34 cellular contexts compared by ENCODE assay signal in the genomic region with DNA sequence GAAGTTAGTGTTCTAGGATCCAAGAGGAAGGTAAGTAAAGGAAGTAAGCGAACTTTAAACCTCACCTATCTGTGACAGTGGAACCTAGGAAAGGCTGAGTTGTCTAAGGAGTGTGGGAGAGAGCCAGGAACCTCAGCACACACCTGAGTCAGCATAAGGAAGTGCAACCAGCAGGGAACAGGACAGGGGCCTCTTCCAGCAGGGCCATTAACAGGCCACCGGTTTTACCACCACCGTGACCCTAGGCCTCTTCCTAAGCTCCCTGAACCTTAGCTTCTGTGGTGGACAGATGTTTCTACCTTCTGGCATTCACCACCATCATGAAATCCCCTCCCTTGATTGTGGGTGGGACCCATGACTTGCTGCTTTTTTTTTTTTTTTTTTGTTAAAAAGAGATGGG. TPM values are rescaled to one million over a fixed set of nuclear protein-coding genes. Genes with fewer than 3 reads are reported as not detected.
"Had no signal": no experiment of that assay in that cellular context is flagged by ENCODE, and none has a peak within 500 bp of the region (broad histone marks: within the 10 kb centered on the region; RNA-seq: fewer than 3 reads in every experiment).

No MANE protein-coding gene starts in this region.

- H3K4me3 ChIP-seq: ascending aorta, coronary artery, dorsolateral prefrontal cortex, esophagus muscularis mucosa, pancreas, prostate gland, right atrium auricular region, stomach, thyroid gland, upper lobe of left lung, vagina had no signal

- FAIRE-seq: pancreas had no signal

- H3K4me1 ChIP-seq: pancreas, prostate gland, thyroid gland had no signal

- H3K9me3 ChIP-seq: ascending aorta, pancreas, prostate gland, right atrium auricular region, thyroid gland, upper lobe of left lung, vagina had no signal

- H3K27me3 ChIP-seq: ascending aorta, foreskin keratinocyte, pancreas, right atrium auricular region, thyroid gland, upper lobe of left lung, vagina had no signal

- H3K36me3 ChIP-seq: ascending aorta, esophagus muscularis mucosa, pancreas, prostate gland, right atrium auricular region, stomach, thyroid gland, upper lobe of left lung, vagina, WERI-Rb-1 had no signal

- H3K27ac ChIP-seq: ascending aorta, coronary artery, dorsolateral prefrontal cortex, esophagus muscularis mucosa, foreskin keratinocyte, pancreas, prostate gland, right atrium auricular region, stomach, thyroid gland, upper lobe of left lung, vagina, WERI-Rb-1 had no signal

- DNase-seq: activated CD4-positive, alpha-beta memory T cell treated with anti-CD3 and anti-CD28 coated beads for 36 hours; activated CD4-positive, alpha-beta T cell treated with anti-CD3 and anti-CD28 coated beads, Interleukin-2, amount 10 ng/mL, durations not matched to agents 24 days and 14 days; activated CD8-positive, alpha-beta memory T cell treated with anti-CD3 and anti-CD28 coated beads, Interleukin-2, amount 50 U/mL, for 4 hours; activated effector memory CD4-positive, alpha-beta T cell treated with anti-CD3 and anti-CD28 coated beads, Interleukin-2, amount 50 U/mL, for 16 hours; activated naive CD4-positive, alpha-beta T cell treated with anti-CD3 and anti-CD28 coated beads for 36 hours; activated naive CD8-positive, alpha-beta T cell treated with anti-CD3 and anti-CD28 coated beads, Interleukin-2, amount 10 ng/mL, durations not matched to agents 7 days and 5 days; activated T-cell treated with anti-CD3 and anti-CD28 coated beads, Interleukin-2, amount 50 U/mL, for 1 hour; dorsolateral prefrontal cortex; effector memory CD4-positive, alpha-beta T cell; glutamatergic neuron; islet precursor cell; left cardiac atrium; left ventricle myocardium superior; midbrain; naive thymus-derived CD4-positive, alpha-beta T cell; nucleus accumbens; pancreas; stimulated activated CD4-positive, alpha-beta T cell treated with anti-CD3 and anti-CD28 coated beads, Interleukin-15, amount 100 ng/mL, for 24 hours; stimulated activated CD4-positive, alpha-beta T cell treated with anti-CD3 and anti-CD28 coated beads, Interleukin-2, amount 100 ng/mL, for 24 hours; stimulated activated naive B cell treated with anti-CD40 and anti-IgM and Interleukin-4, amounts not matched to agents 10 μg/mL and 1 μg/mL and 100 μg/mL, for 72 hours; stomach; T1000; thyroid gland; upper lobe of left lung; WERI-Rb-1 had no signal

- ATAC-seq: activated CD4-positive, CD25-positive, alpha-beta regulatory T cell treated with anti-CD3 and anti-CD28 coated beads, Interleukin-2, amount 50 U/mL, for 24 hours; foreskin keratinocyte; left cardiac atrium; left ventricle myocardium superior; naive thymus-derived CD4-positive, alpha-beta T cell; pancreas; stimulated activated naive B cell treated with anti-CD40 and anti-IgM and Interleukin-4, amounts not matched to agents 10 μg/mL and 1 μg/mL and 100 μg/mL, for 72 hours had no signal

RNA-seq across cellular contexts. Expression of a gene that starts 27.4 kb away (rescaled TPM):
- total RNA-seq: activated CD4-positive, alpha-beta memory T cell treated with anti-CD3 and anti-CD28 coated beads for 36 hours; activated CD4-positive, alpha-beta T cell treated with anti-CD3 and anti-CD28 coated beads, Interleukin-2, amount 10 ng/mL, durations not matched to agents 24 days and 14 days; activated naive CD4-positive, alpha-beta T cell treated with anti-CD3 and anti-CD28 coated beads for 36 hours; activated T-helper 1 cell treated with anti-CD3 and anti-CD28 coated beads, Interleukin-12 subunit alpha, Interleukin-12 subunit beta, Interleukin-2, Interleukin-4 antibody, amounts not matched to agents 30 ng/mL and 10 ng/mL and 1 ng/mL, durations not matched to agents 14 hours and 24 hours and 36 hours had no signal
